ENCODE assay signal across 8 cellular contexts in the genomic region with DNA sequence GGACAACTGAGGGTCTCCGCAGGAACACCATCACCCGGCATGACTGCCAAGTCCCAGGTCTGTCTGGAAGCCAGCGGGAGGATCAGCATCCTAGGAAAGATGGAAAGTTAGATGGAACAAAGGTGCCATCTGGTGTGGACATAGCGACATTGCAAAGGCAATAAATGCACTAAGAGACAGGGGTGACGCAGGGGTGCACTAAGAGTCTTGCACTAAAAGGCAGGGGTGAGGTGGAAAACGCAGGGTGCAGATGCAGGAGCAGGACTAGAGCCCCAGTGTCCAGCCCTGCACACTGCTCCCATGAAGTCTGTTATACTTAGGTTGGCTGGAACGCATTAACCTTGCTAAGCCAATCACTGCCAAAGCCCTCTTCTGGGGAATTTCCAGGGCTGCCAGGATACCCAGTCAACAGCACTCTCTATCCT. TPM values are rescaled to one million over a fixed set of nuclear protein-coding genes. Genes with fewer than 3 reads are reported as not detected.
A peak's percentile ranks its signal among the peaks of the same experiment; 100 is the strongest.
DNase-seq lines count a peak whose midpoint lies in the region; ATAC-seq and TF ChIP-seq lines count a peak whose summit lies in the region.

No MANE protein-coding gene starts in this region.

- no peak overlapping the region for H2AFZ ChIP-seq in MM.1S (ENCODE audit: low read length)

- peaks cover 78% of the 10 kb centered on the region for H3K79me2 ChIP-seq in MM.1S (ENCODE audit: low read length)

- in situ Hi-C loops in T47D (cut with HindIII; ENCODE audit: low pct_unique_long_range_greater_than_20kb, low sequenced_read_pairs), result no loop called here

- no peak overlapping the region for H3K4me3 ChIP-seq in MM.1S (ENCODE audit: low read length)

- H3K9me2 ChIP-seq in MM.1S (replicated peaks; ENCODE audit: insufficient read depth, low read length), result no peaks in the 10 kb centered on the region

- ATAC-seq in HG03469 (IDR thresholded peaks at IDR 0.05; ENCODE audit: unreplicated experiment) (no peak), HG03457 (IDR thresholded peaks at IDR 0.05; ENCODE audit: unreplicated experiment) (no peak)

- no peak overlapping the region for H3K27ac ChIP-seq in MM.1S (ENCODE audit: low read length)

- no peaks in the 10 kb centered on the region for H4K20me1 ChIP-seq in MM.1S (ENCODE audit: insufficient read depth, low read length)

- no peaks in the 10 kb centered on the region for H3K9me3 ChIP-seq in MM.1S (replicated peaks; ENCODE audit: insufficient read depth, low read length)

- TF ChIP-seq CTCF in MM.1S (IDR thresholded peaks at IDR 0.05; ENCODE audit: low read length), result peak; percentile 52

- no peaks in the 10 kb centered on the region for H3K27me3 ChIP-seq in MM.1S (replicated peaks; ENCODE audit: insufficient read depth, low read length)

- H3K4me1 ChIP-seq in MM.1S (ENCODE audit: low read length), result peaks cover 6% of the 10 kb centered on the region; the same call in 1 of the 2 replicates

- H3K36me3 ChIP-seq in MM.1S (replicated peaks; ENCODE audit: insufficient read depth, low read length), result peaks cover 16% of the 10 kb centered on the region; the same call in 1 of the 2 replicates

- H3K4me2 ChIP-seq in MM.1S (ENCODE audit: low read depth, low read length), result no peak overlapping the region

- no peak overlapping the region for H3K9ac ChIP-seq in MM.1S (ENCODE audit: low read length)

- peaks cover 10% of the 10 kb centered on the region for H3F3A ChIP-seq in MM.1S (ENCODE audit: insufficient read depth, low read length)

- DNase-seq in GM03348 (ENCODE audit: low spot score) (peak; percentile 69), MM.1S (no peak), T47D (ENCODE audit: low read depth in 1 of 2, low spot score in 1 of 2) (peak; percentile 68 to 79), kidney tubule cell (ENCODE audit: low spot score) (peak; percentile 71), ureter (ENCODE audit: low spot score) (peak; percentile 54)
- DNase-seq in activated naive CD4-positive, alpha-beta T cell treated with anti-CD3 and anti-CD28 coated beads, Interleukin-2, amount 50 U/mL, for 16 hours, result no peak

RNA-seq across cellular contexts. Expression of gene ATOX1, which starts 15.5 kb away (rescaled TPM):
- 88.6 TPM for total RNA-seq in ureter

RNA-seq across cellular contexts. Expression of gene G3BP1, which starts 28.9 kb away (rescaled TPM):
- total RNA-seq in ureter, result 209 TPM

RNA-seq across cellular contexts. Expression of gene SPARC, which starts 56.2 kb away (rescaled TPM):
- total RNA-seq in ureter, result 483 TPM

Comparison
In these comparisons a context has a peak if more than half of its experiments do, and no peak if none do; other contexts are left out.
1. DNase-seq: peak in GM03348 (single experiment), T47D (2 of 2), kidney tubule cell (single experiment) and ureter (single experiment); none in MM.1S (single experiment) and activated naive CD4-positive, alpha-beta T cell treated with anti-CD3 and anti-CD28 coated beads, Interleukin-2, amount 50 U/mL, for 16 hours (single experiment).